15 cellular contexts compared by ENCODE assay signal in genomic region chr3:149390772-149391212, GRCh38. TPM values are rescaled to one million over a fixed set of nuclear protein-coding genes. Genes with fewer than 3 reads are reported as not detected.
DNase-seq lines count a peak whose midpoint lies in the region; ATAC-seq and TF ChIP-seq lines count a peak whose summit lies in the region.
"Had no signal": no experiment of that assay in that cellular context is flagged by ENCODE, and none has a peak within 500 bp of the region (broad histone marks: within the 10 kb centered on the region; RNA-seq: fewer than 3 reads in every experiment).

No MANE protein-coding gene starts in this region.

- 78% methylated on average over 6 of the region's 6 CpGs for WGBS in smooth muscle cell (ENCODE audit: low lambda C conversion rate)

- no peak overlapping the region for H3K4me2 ChIP-seq in smooth muscle cell

- peak overlapping the region; percentile 16 for H3K9ac ChIP-seq in smooth muscle cell (ENCODE audit: low read depth)

- peak overlapping the region; percentile 97 for H3K27ac ChIP-seq in smooth muscle cell (ENCODE audit: low read depth)
- H3K27ac ChIP-seq: upper lobe of left lung had no signal

- H3K4me1 ChIP-seq in smooth muscle cell (ENCODE audit: low read depth), result peaks cover 11% of the 10 kb centered on the region

- no peaks in the 10 kb centered on the region for H3K36me3 ChIP-seq in smooth muscle cell (ENCODE audit: low read depth)
- H3K36me3 ChIP-seq: upper lobe of left lung had no signal

- DNase-seq in HPDE6-E6E7 (ENCODE audit: extremely low spot score), result peak; percentile 67
- DNase-seq in SW480 (ENCODE audit: low spot score), result peak; percentile 67
- DNase-seq in fibroblast of mammary gland (ENCODE audit: low read depth), result peak; percentile 72
- no peak for DNase-seq in smooth muscle cell (lab: John Stamatoyannopoulos, UW; ENCODE audit: unreplicated experiment)
- no peak for DNase-seq in GOT3 (lab: John Stamatoyannopoulos, UW)
- no peak for DNase-seq in effector CD8-positive, alpha-beta T cell (lab: John Stamatoyannopoulos, UW)
- DNase-seq: activated CD4-positive, CD25-positive, alpha-beta regulatory T cell; CD4-positive, CD25-positive, alpha-beta regulatory T cell; NCI-H1048; NK-92 treated with Interleukin-12 subunit alpha and Interleukin-12 subunit beta, amount 100 ng/mL, for 24 hours; retina; stimulated activated CD8-positive, alpha-beta memory T cell treated with anti-CD3 and anti-CD28 coated beads, Interleukin-4, amount 100 ng/mL, for 48 hours; upper lobe of left lung had no signal

- ATAC-seq in HG03045 (IDR thresholded peaks at IDR 0.05; ENCODE audit: unreplicated experiment), result no peak

- H3K9me3 ChIP-seq in smooth muscle cell (replicated peaks; ENCODE audit: low read depth), result no peaks in the 10 kb centered on the region
- H3K9me3 ChIP-seq: upper lobe of left lung had no signal

- H3K4me3 ChIP-seq in fibroblast of mammary gland (ENCODE audit: control insufficient read depth, low read depth, low read length), result no peak overlapping the region
- no peak overlapping the region for H3K4me3 ChIP-seq in smooth muscle cell
- H3K4me3 ChIP-seq: upper lobe of left lung had no signal

- no peaks in the 10 kb centered on the region for H3K27me3 ChIP-seq in smooth muscle cell (ENCODE audit: low read depth)
- H3K27me3 ChIP-seq: upper lobe of left lung had no signal

- H4K20me1 ChIP-seq in smooth muscle cell (ENCODE audit: low read depth), result no peaks in the 10 kb centered on the region

- H3K79me2 ChIP-seq in smooth muscle cell (ENCODE audit: low read depth), result no peaks in the 10 kb centered on the region

- H2AFZ ChIP-seq in smooth muscle cell (ENCODE audit: low read depth), result no peak overlapping the region

- TF ChIP-seq CTCF in fibroblast of mammary gland (conservative IDR thresholded peaks at IDR 0.05; ENCODE audit: control insufficient read depth, insufficient read depth, low read depth, low read length) (no peak), smooth muscle cell (IDR thresholded peaks at IDR 0.05; ENCODE audit: borderline replicate concordance, insufficient read depth, poor library complexity, severe bottlenecking) (no peak)

- H3F3A ChIP-seq in smooth muscle cell (ENCODE audit: low read depth), result peaks cover 10% of the 10 kb centered on the region

RNA-seq across cellular contexts. Expression of gene TM4SF1, which starts 13.3 kb away (rescaled TPM):
- 113 and 134 TPM in 2 replicates for total RNA-seq in smooth muscle cell
- polyA plus RNA-seq in smooth muscle cell, result 37.5 and 83.3 TPM in 2 replicates
- total RNA-seq: activated naive CD4-positive, alpha-beta T cell treated with anti-CD3 and anti-CD28 coated beads, Interleukin-2, amount 50 U/mL, for 72 hours had no signal
- polyA plus RNA-seq: CD4-positive, CD25-positive, alpha-beta regulatory T cell had no signal

RNA-seq across cellular contexts. Expression of gene TM4SF18, which starts 57.4 kb away (rescaled TPM):
- 0.40 and 0.58 TPM in 2 replicates for total RNA-seq in smooth muscle cell
- 0.37 and 0.86 TPM in 2 replicates for polyA plus RNA-seq in smooth muscle cell
- total RNA-seq: activated naive CD4-positive, alpha-beta T cell treated with anti-CD3 and anti-CD28 coated beads, Interleukin-2, amount 50 U/mL, for 72 hours; CD4-positive, CD25-positive, alpha-beta regulatory T cell had no signal
- polyA plus RNA-seq: CD4-positive, CD25-positive, alpha-beta regulatory T cell had no signal

Comparison
In these comparisons a context has a peak if more than half of its experiments do, and no peak if none do; other contexts are left out.
1. DNase-seq: peak in HPDE6-E6E7 (single experiment), SW480 (single experiment) and fibroblast of mammary gland (single experiment); none in smooth muscle cell (single experiment), GOT3 (single experiment) and effector CD8-positive, alpha-beta T cell (single experiment).